13 cellular contexts compared by ENCODE assay signal in genomic region chr13:45162821-45163220, GRCh38. TPM values are rescaled to one million over a fixed set of nuclear protein-coding genes. Genes with fewer than 3 reads are reported as not detected.
DNase-seq lines count a peak whose midpoint lies in the region; ATAC-seq and TF ChIP-seq lines count a peak whose summit lies in the region.
"Had no signal": no experiment of that assay in that cellular context is flagged by ENCODE, and none has a peak within 500 bp of the region (broad histone marks: within the 10 kb centered on the region; RNA-seq: fewer than 3 reads in every experiment).

No MANE protein-coding gene starts in this region.

- no peak overlapping the region for H3K4me3 Mint-ChIP-seq in activated naive CD8-positive, alpha-beta T cell treated with anti-CD3 and anti-CD28 coated beads, Interleukin-2, amount 50 U/mL, for 24 hours
- H3K4me3 Mint-ChIP-seq in activated naive CD8-positive, alpha-beta T cell treated with anti-CD3 and anti-CD28 coated beads for 36 hours, result no peak overlapping the region
- no peak overlapping the region for H3K4me3 Mint-ChIP-seq in activated CD8-positive, alpha-beta memory T cell treated with anti-CD3 and anti-CD28 coated beads, Interleukin-2, amount 10 ng/mL, durations not matched to agents 7 days and 5 days
- H3K4me3 Mint-ChIP-seq: mesothelial cell of epicardium had no signal

- peaks cover 20% of the 10 kb centered on the region for H3K4me1 Mint-ChIP-seq in activated naive CD8-positive, alpha-beta T cell treated with anti-CD3 and anti-CD28 coated beads, Interleukin-2, amount 50 U/mL, for 24 hours
- peaks cover 10% of the 10 kb centered on the region for H3K4me1 Mint-ChIP-seq in activated naive CD8-positive, alpha-beta T cell treated with anti-CD3 and anti-CD28 coated beads for 36 hours
- no peaks in the 10 kb centered on the region for H3K4me1 Mint-ChIP-seq in activated CD8-positive, alpha-beta memory T cell treated with anti-CD3 and anti-CD28 coated beads, Interleukin-2, amount 10 ng/mL, durations not matched to agents 7 days and 5 days
- H3K4me1 Mint-ChIP-seq: mesothelial cell of epicardium had no signal

- peaks cover 9% of the 10 kb centered on the region for H3K9me3 Mint-ChIP-seq in activated naive CD8-positive, alpha-beta T cell treated with anti-CD3 and anti-CD28 coated beads, Interleukin-2, amount 50 U/mL, for 24 hours
- peaks cover 7% of the 10 kb centered on the region for H3K9me3 Mint-ChIP-seq in activated naive CD8-positive, alpha-beta T cell treated with anti-CD3 and anti-CD28 coated beads for 36 hours
- peaks cover 6% of the 10 kb centered on the region for H3K9me3 Mint-ChIP-seq in activated CD8-positive, alpha-beta memory T cell treated with anti-CD3 and anti-CD28 coated beads, Interleukin-2, amount 10 ng/mL, durations not matched to agents 7 days and 5 days (ENCODE audit: low read depth)
- H3K9me3 Mint-ChIP-seq: mesothelial cell of epicardium had no signal

- H3K36me3 Mint-ChIP-seq in activated naive CD8-positive, alpha-beta T cell treated with anti-CD3 and anti-CD28 coated beads, Interleukin-2, amount 50 U/mL, for 24 hours (ENCODE audit: low read depth), result peaks cover 31% of the 10 kb centered on the region
- peaks cover 37% of the 10 kb centered on the region for H3K36me3 Mint-ChIP-seq in activated naive CD8-positive, alpha-beta T cell treated with anti-CD3 and anti-CD28 coated beads for 36 hours
- H3K36me3 Mint-ChIP-seq in activated CD8-positive, alpha-beta memory T cell treated with anti-CD3 and anti-CD28 coated beads, Interleukin-2, amount 10 ng/mL, durations not matched to agents 7 days and 5 days, result peaks cover 25% of the 10 kb centered on the region

- CTCF ChIA-PET in activated CD8-positive, alpha-beta memory T cell treated with anti-CD3 and anti-CD28 coated beads, Interleukin-2, amount 10 ng/mL, durations not matched to agents 7 days and 5 days (lab: Charles Lee), result interaction anchor here (1.0 kb wide), 1 partner anchor 10 kb away, joined by 3 read pairs; no protein-coding TSS in a partner anchor

- H3K27ac Mint-ChIP-seq in activated naive CD8-positive, alpha-beta T cell treated with anti-CD3 and anti-CD28 coated beads, Interleukin-2, amount 50 U/mL, for 24 hours, result no peak overlapping the region
- no peak overlapping the region for H3K27ac Mint-ChIP-seq in activated naive CD8-positive, alpha-beta T cell treated with anti-CD3 and anti-CD28 coated beads for 36 hours
- no peak overlapping the region for H3K27ac Mint-ChIP-seq in activated CD8-positive, alpha-beta memory T cell treated with anti-CD3 and anti-CD28 coated beads, Interleukin-2, amount 10 ng/mL, durations not matched to agents 7 days and 5 days
- H3K27ac Mint-ChIP-seq: mesothelial cell of epicardium had no signal

- TF ChIP-seq CTCF in VCaP (conservative IDR thresholded peaks at IDR 0.05), result no peak

- DNase-seq in activated naive CD8-positive, alpha-beta T cell treated with anti-CD3 and anti-CD28 coated beads, Interleukin-2, amount 50 U/mL, for 24 hours, result no peak
- no peak for DNase-seq in activated naive CD8-positive, alpha-beta T cell treated with anti-CD3 and anti-CD28 coated beads for 36 hours
- peak; percentile 80 for DNase-seq in fibroblast of the conjunctiva (ENCODE audit: low read depth)
- peak; percentile 79 for DNase-seq in stromal cell of bone marrow (ENCODE audit: low read depth)
- DNase-seq in NCI-H1436 (lab: John Stamatoyannopoulos, UW), result no peak
- DNase-seq in activated CD8-positive, alpha-beta memory T cell treated with anti-CD3 and anti-CD28 coated beads, Interleukin-2, amount 10 ng/mL, durations not matched to agents 7 days and 5 days, result no peak
- DNase-seq: amygdala, BE2C, NCI-H2171 had no signal

- H3K27ac ChIP-seq in VCaP, result peak overlapping the region; percentile 38

- no peaks in the 10 kb centered on the region for H3K27me3 Mint-ChIP-seq in activated naive CD8-positive, alpha-beta T cell treated with anti-CD3 and anti-CD28 coated beads, Interleukin-2, amount 50 U/mL, for 24 hours
- H3K27me3 Mint-ChIP-seq in activated naive CD8-positive, alpha-beta T cell treated with anti-CD3 and anti-CD28 coated beads for 36 hours, result no peaks in the 10 kb centered on the region
- H3K27me3 Mint-ChIP-seq in activated CD8-positive, alpha-beta memory T cell treated with anti-CD3 and anti-CD28 coated beads, Interleukin-2, amount 10 ng/mL, durations not matched to agents 7 days and 5 days, result no peaks in the 10 kb centered on the region

- peak; percentile 69 for ATAC-seq in activated naive CD8-positive, alpha-beta T cell treated with anti-CD3 and anti-CD28 coated beads, Interleukin-2, amount 50 U/mL, for 24 hours
- ATAC-seq in GM18858 (IDR thresholded peaks at IDR 0.05; ENCODE audit: unreplicated experiment), result no peak
- ATAC-seq in activated CD8-positive, alpha-beta memory T cell treated with anti-CD3 and anti-CD28 coated beads, Interleukin-2, amount 10 ng/mL, durations not matched to agents 7 days and 5 days, result no peak

RNA-seq across cellular contexts. Expression of gene KCTD4, which starts 38.0 kb away (rescaled TPM):
- total RNA-seq in activated naive CD8-positive, alpha-beta T cell treated with anti-CD3 and anti-CD28 coated beads for 36 hours, result not detected
- not detected for total RNA-seq in activated CD8-positive, alpha-beta memory T cell treated with anti-CD3 and anti-CD28 coated beads, Interleukin-2, amount 10 ng/mL, durations not matched to agents 7 days and 5 days
- total RNA-seq: mesothelial cell of epicardium, skeletal muscle tissue had no signal

RNA-seq across cellular contexts. Expression of gene GTF2F2, which starts 42.5 kb away (rescaled TPM):
- total RNA-seq in activated naive CD8-positive, alpha-beta T cell treated with anti-CD3 and anti-CD28 coated beads for 36 hours, result 10 to 100 TPM; 31.2 to 32.4 TPM
- total RNA-seq in activated CD8-positive, alpha-beta memory T cell treated with anti-CD3 and anti-CD28 coated beads, Interleukin-2, amount 10 ng/mL, durations not matched to agents 7 days and 5 days, result 10 to 100 TPM; 17.0 to 19.3 TPM

Comparison
In these comparisons a context has a peak if more than half of its experiments do, and no peak if none do; other contexts are left out.
1. DNase-seq: peak in fibroblast of the conjunctiva (single experiment) and stromal cell of bone marrow (single experiment); none in activated naive CD8-positive, alpha-beta T cell treated with anti-CD3 and anti-CD28 coated beads, Interleukin-2, amount 50 U/mL, for 24 hours (single experiment), activated naive CD8-positive, alpha-beta T cell treated with anti-CD3 and anti-CD28 coated beads for 36 hours (single experiment), NCI-H1436 (single experiment) and activated CD8-positive, alpha-beta memory T cell treated with anti-CD3 and anti-CD28 coated beads, Interleukin-2, amount 10 ng/mL, durations not matched to agents 7 days and 5 days (single experiment).